In the genomic region with DNA sequence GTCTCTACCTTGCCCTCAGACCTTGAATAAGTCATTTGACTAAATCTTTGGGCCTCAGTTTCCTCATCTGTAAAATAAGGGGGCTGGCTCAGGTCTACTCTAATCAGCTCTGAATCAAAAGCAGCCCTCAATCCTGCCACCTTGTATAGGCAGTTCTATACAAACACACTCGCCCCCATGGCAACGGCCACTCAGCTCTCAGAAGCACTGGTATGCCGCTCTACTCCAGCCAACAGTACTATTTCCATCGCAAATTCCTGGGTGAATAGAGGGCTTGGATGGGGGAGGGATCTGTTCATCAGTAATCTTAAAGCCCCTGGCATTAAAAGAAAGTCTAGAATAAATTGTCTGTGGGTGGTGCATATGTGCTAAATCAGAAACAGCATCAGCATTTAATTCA, we compare ENCODE assay signal across 22 cellular contexts. TPM values are rescaled to one million over a fixed set of nuclear protein-coding genes. Genes with fewer than 3 reads are reported as not detected.
A peak's percentile ranks its signal among the peaks of the same experiment; 100 is the strongest.
DNase-seq lines count a peak whose midpoint lies in the region; ATAC-seq, FAIRE-seq and TF ChIP-seq lines count a peak whose summit lies in the region.
"Had no signal": no experiment of that assay in that cellular context is flagged by ENCODE, and none has a peak within 500 bp of the region (broad histone marks: within the 10 kb centered on the region; RNA-seq: fewer than 3 reads in every experiment).

No MANE protein-coding gene starts in this region.

- H3K79me2 ChIP-seq in H1 (ENCODE audit: control insufficient read depth in 1 of 2, insufficient read depth in 2 of 2, low read length in 2 of 2) = no peaks in the 10 kb centered on the region

- H2BK20ac ChIP-seq in H1 (ENCODE audit: low read length) = no peak overlapping the region

- H3K4me1 ChIP-seq in H1 (replicated peaks in 1 of 4; ENCODE audit: control insufficient read depth in 3 of 4, insufficient read depth in 4 of 4, low read length in 3 of 4) (peaks cover 0 to 3% (median 2%) of the 10 kb centered on the region in 4 experiments; a peak in 4 of 7 replicates), upper lobe of right lung (no peaks in the 10 kb centered on the region), stomach (peaks cover 4 to 11% (median 9%) of the 10 kb centered on the region in 4 donors)
- H3K4me1 ChIP-seq: adrenal gland, prostate gland, SJCRH30, tibial artery had no signal

- ATAC-seq in upper lobe of right lung = peak; percentile 55
- ATAC-seq in HG02973 (IDR thresholded peaks at IDR 0.05; ENCODE audit: unreplicated experiment) = no peak

- WGBS in H1 (ENCODE audit: extremely low coverage in 1 of 2, insufficient coverage in 1 of 2, insufficient read length in 1 of 2, insufficient replicate concordance in 2 of 2, low coverage in 1 of 2, low lambda C conversion rate in 2 of 2, missing lambda C conversion rate in 1 of 2), 2 experiments = 74% methylated on average over 4 of the region's 4 CpGs; no CpG with 5 or more reads in 1 of the 2 experiments
- WGBS in stomach, 5 donors = 39 to 63% (median 59%) methylated on average over 4 of the region's 4 CpGs

- POLR2A ChIA-PET in H1 (lab: Charles Lee; ENCODE audit: partially characterized antibody) = no interaction called here

- no peaks in the 10 kb centered on the region for H3K36me3 ChIP-seq in H1 (ENCODE audit: control insufficient read depth in 2 of 4, insufficient read depth in 4 of 4, low read length in 3 of 4)
- no peaks in the 10 kb centered on the region for H3K36me3 ChIP-seq in upper lobe of right lung
- H3K36me3 ChIP-seq in stomach = no peaks in the 10 kb centered on the region
- H3K36me3 ChIP-seq: adrenal gland, prostate gland, SJCRH30, tibial artery had no signal

- 0 out of 2 replicates have a peak, but pooled peaks cover 2% of the 10 kb centered on the region for H3K23me2 ChIP-seq in H1 (ENCODE audit: low read depth, low read length)

- no peak overlapping the region for H3K14ac ChIP-seq in H1 (ENCODE audit: insufficient read length)

- peak; percentile 27 for DNase-seq in NCI-H2227 (lab: John Stamatoyannopoulos, UW; ENCODE audit: unreplicated experiment)
- DNase-seq in NCI-H2227 treated with DMSO at 0.1 percent for 48 hours (lab: John Stamatoyannopoulos, UW) = no peak
- no peak for DNase-seq in H1 (ENCODE audit: low read depth in 1 of 2, low spot score in 2 of 2)
- peak; percentile 19 for DNase-seq in left kidney (ENCODE audit: low read depth, low spot score)
- no peak for DNase-seq in upper lobe of right lung
- no peak for DNase-seq in stomach
- no peak for DNase-seq in activated CD4-positive, CD25-positive, alpha-beta regulatory T cell treated with anti-CD3 and anti-CD28 coated beads, Interleukin-2, amount 50 U/mL, for 72 hours
- DNase-seq: activated CD8-positive, alpha-beta memory T cell treated with anti-CD3 and anti-CD28 coated beads, Interleukin-2, amount 10 ng/mL, durations not matched to agents 7 days and 5 days; activated effector memory CD4-positive, alpha-beta T cell treated with Interleukin-2 at 50 U/mL for 16 hours; adrenal gland; hypothalamus; NCI-H1105 treated with DMSO at 0.1 percent for 48 hours; NCI-H345; SJCRH30; stimulated activated CD4-positive, alpha-beta T cell treated with anti-CD3 and anti-CD28 coated beads, Interleukin-12 subunit alpha, Interleukin-12 subunit beta, amount 100 ng/mL, for 4 hours; T-helper 2 cell; tibial artery had no signal

- H3K9me3 ChIP-seq in H1 (ENCODE audit: insufficient read depth in 2 of 2, low read depth in 1 of 2, low read length in 1 of 2) = no peaks in the 10 kb centered on the region
- H3K9me3 ChIP-seq in upper lobe of right lung = no peaks in the 10 kb centered on the region
- no peaks in the 10 kb centered on the region for H3K9me3 ChIP-seq in stomach
- H3K9me3 ChIP-seq: adrenal gland, prostate gland, SJCRH30, tibial artery had no signal

- no peak overlapping the region; a peak in 1 of 4 replicates for H3K4me2 ChIP-seq in H1 (ENCODE audit: insufficient read depth in 1 of 2, low read depth in 2 of 2, low read length in 2 of 2)

- no peak overlapping the region for H2BK5ac ChIP-seq in H1 (ENCODE audit: low read depth, low read length)

- no peak overlapping the region for H4K91ac ChIP-seq in H1 (replicated peaks; ENCODE audit: insufficient read length, low read length)

- CTCF ChIA-PET in H1 (lab: Charles Lee; ENCODE audit: partially characterized antibody) = interaction anchor here (0.5 to 6.4 kb wide), 34 partner anchors 8 to 218 kb away, joined by 3 to 79 read pairs (median 6); no protein-coding TSS in a partner anchor

- no peak for TF ChIP-seq RAD21 in H1 (IDR thresholded peaks at IDR 0.05 in 1 of 2, conservative IDR thresholded peaks at IDR 0.05 in 1 of 2; ENCODE audit: low read depth in 2 of 2, low read length in 2 of 2)

- TF ChIP-seq CTCF in H1 (IDR thresholded peaks at IDR 0.05; ENCODE audit: control extremely low read depth in 1 of 3, insufficient read depth in 1 of 3, low read depth in 1 of 3, low read length in 3 of 3) (no peak), upper lobe of right lung (IDR thresholded peaks at IDR 0.05) (no peak), stomach (IDR thresholded peaks at IDR 0.05) (no peak)

- H2AFZ ChIP-seq in H1 (ENCODE audit: low read length) = no peak overlapping the region

- no peak overlapping the region for H3K4me3 ChIP-seq in H1 (ENCODE audit: extremely low read depth in 1 of 4, insufficient read depth in 2 of 4, low read depth in 3 of 4, low read length in 4 of 4)
- no peak overlapping the region for H3K4me3 ChIP-seq in upper lobe of right lung
- H3K4me3 ChIP-seq in stomach = no peak overlapping the region
- H3K4me3 ChIP-seq: adrenal gland, prostate gland, SJCRH30, tibial artery had no signal

- no peak overlapping the region for H3K18ac ChIP-seq in H1 (ENCODE audit: extremely low read depth, low read length)

- H3K79me1 ChIP-seq in H1 (ENCODE audit: low read depth, low read length) = no peaks in the 10 kb centered on the region

- H3K4ac ChIP-seq in H1 (replicated peaks; ENCODE audit: insufficient read length, low read depth, low read length) = no peak overlapping the region

- H2BK120ac ChIP-seq in H1 (replicated peaks; ENCODE audit: low read depth, low read length) = no peak overlapping the region

- FAIRE-seq in H1 (lab: Jason Lieb, UNC) = no peak
- FAIRE-seq: A204.1, endometrium had no signal

- H3K23ac ChIP-seq in H1 (ENCODE audit: insufficient read length) = no peak overlapping the region

- TF ChIP-seq POLR2A in H1 (IDR thresholded peaks at IDR 0.05; ENCODE audit: control extremely low read depth in 1 of 2, low read depth in 2 of 2, low read length in 2 of 2) = no peak
- TF ChIP-seq POLR2A in stomach (IDR thresholded peaks at IDR 0.05) = no peak

- H3K27me3 ChIP-seq in H1 (replicated peaks in 1 of 4; ENCODE audit: control insufficient read depth in 3 of 4, extremely low read depth in 1 of 4, insufficient read depth in 3 of 4, low read length in 3 of 4) = no peaks in the 10 kb centered on the region
- no peaks in the 10 kb centered on the region for H3K27me3 ChIP-seq in upper lobe of right lung
- no peaks in the 10 kb centered on the region for H3K27me3 ChIP-seq in stomach
- H3K27me3 ChIP-seq: adrenal gland, SJCRH30, tibial artery had no signal

- H3K27ac ChIP-seq in H1 (ENCODE audit: low read depth, low read length) = peak overlapping the region; percentile 60; the same call in 1 of the 2 replicates
- H3K27ac ChIP-seq in upper lobe of right lung = no peak overlapping the region
- no peak overlapping the region for H3K27ac ChIP-seq in stomach
- H3K27ac ChIP-seq: adrenal gland, C4-2B, prostate gland, SJCRH30, tibial artery had no signal

- TF ChIP-seq EP300 in H1 (IDR thresholded peaks at IDR 0.05; ENCODE audit: borderline replicate concordance in 1 of 2, low read depth in 2 of 2, low read length in 2 of 2) (no peak), stomach (IDR thresholded peaks at IDR 0.05) (no peak)

- H4K8ac ChIP-seq in H1 (ENCODE audit: extremely low read depth, insufficient read depth, low read length) = no peak overlapping the region

- H4K20me1 ChIP-seq in H1 (replicated peaks in 1 of 2; ENCODE audit: control insufficient read depth in 1 of 2, insufficient read depth in 2 of 2, low read length in 2 of 2) = no peaks in the 10 kb centered on the region

- H3K56ac ChIP-seq in H1 (replicated peaks; ENCODE audit: insufficient read length, low read depth, low read length) = no peak overlapping the region

- no peak overlapping the region for H2BK12ac ChIP-seq in H1 (ENCODE audit: low read depth, low read length)

- H2AK5ac ChIP-seq in H1 (ENCODE audit: low read depth, low read length) = no peak overlapping the region

- H3K9ac ChIP-seq in H1 (replicated peaks in 1 of 4; ENCODE audit: extremely low read depth in 1 of 4, low read depth in 3 of 4, low read length in 3 of 4) = no peak overlapping the region

- H2BK15ac ChIP-seq in H1 (ENCODE audit: low read length) = 0 out of 2 replicates have a peak overlapping the region, but pooled peaks have one; percentile 25

- intact Hi-C loops in upper lobe of right lung (cut with DNase I) = loop anchor here (5.0 kb wide), 1 partner anchor 168 kb away; no protein-coding TSS in a partner anchor
- intact Hi-C loops in stomach (cut with DNase I; ENCODE audit: low total_unique reads) = no loop called here

- no peak overlapping the region for H4K5ac ChIP-seq in H1 (ENCODE audit: insufficient read length, low read depth, low read length)

TF ChIP-seq in H1, 55 proteins besides CTCF, POLR2A, EP300 and RAD21:
- TF ChIP-seq TAF7 (optimal IDR thresholded peaks at IDR 0.05; ENCODE audit: borderline replicate concordance, low read depth, low read length) (no peak), SP1 (IDR thresholded peaks at IDR 0.05; ENCODE audit: low read depth, low read length) (0 out of 2 replicates have a peak, but pooled peaks have one; percentile 37), TEAD4 (IDR thresholded peaks at IDR 0.05; ENCODE audit: low read depth, low read length) (peak; percentile 66; the same call in 1 of the 2 replicates)

RNA-seq across cellular contexts. Expression of a gene that starts 21.2 kb away (rescaled TPM):
- 90.6 and 93.8 TPM in 2 replicates for total RNA-seq in H1 (2021; fragmentation: NEBNext Ultra II Directional; extraction: Animal tissue kit (Norgen Biotek cat#: 25700))
- polyA plus RNA-seq in H1 (2011; rRNA removed) (8.2 and 12.2 TPM in 2 replicates), stomach (1 to 10 TPM; 4.4 to 6.4 (median 5.7) TPM)
- 14.1 TPM for polyA plus RNA-seq in H1 (2011; cell fraction: cytosol; rRNA removed)
- polyA plus RNA-seq in H1 (2011; cell fraction: nucleus; rRNA removed) = 11.0 TPM
- polyA plus RNA-seq in H1 (2012, experiment 1 of 2) = 9.0 to 24.9 TPM (median 16.0 TPM) in 4 replicates
- 1.1 TPM for polyA plus RNA-seq in H1 (2012, experiment 2 of 2)
- polyA plus RNA-seq in H1 (2013, experiment 1 of 2) = 17.5 TPM
- polyA plus RNA-seq in H1 (2013, experiment 2 of 2) = 15.8 TPM
- 74.2 and 96.7 TPM in 2 replicates for polyA minus RNA-seq in H1 (2011; rRNA and poly(A)+ RNA removed)
- 61.4 TPM for polyA minus RNA-seq in H1 (2011; cell fraction: cytosol; rRNA and poly(A)+ RNA removed)
- 62.4 TPM for polyA minus RNA-seq in H1 (2011; cell fraction: nucleus; rRNA and poly(A)+ RNA removed)
- total RNA-seq in upper lobe of right lung (60.2 TPM), stomach (100 to 1,000 TPM in 2 of 5 donors, 10 to 100 TPM in 3; 39.3 to 230 (median 56.0) TPM)

Comparison
In these comparisons a context has a peak if more than half of its experiments do, and no peak if none do; other contexts are left out.
1. DNase-seq: peak in NCI-H2227 (single experiment) and left kidney (single experiment); none in NCI-H2227 treated with DMSO at 0.1 percent for 48 hours (single experiment), H1 (0 of 2), upper lobe of right lung (single experiment), stomach (single experiment) and activated CD4-positive, CD25-positive, alpha-beta regulatory T cell treated with anti-CD3 and anti-CD28 coated beads, Interleukin-2, amount 50 U/mL, for 72 hours (single experiment).